18 cellular contexts compared by ENCODE assay signal in the genomic region with DNA sequence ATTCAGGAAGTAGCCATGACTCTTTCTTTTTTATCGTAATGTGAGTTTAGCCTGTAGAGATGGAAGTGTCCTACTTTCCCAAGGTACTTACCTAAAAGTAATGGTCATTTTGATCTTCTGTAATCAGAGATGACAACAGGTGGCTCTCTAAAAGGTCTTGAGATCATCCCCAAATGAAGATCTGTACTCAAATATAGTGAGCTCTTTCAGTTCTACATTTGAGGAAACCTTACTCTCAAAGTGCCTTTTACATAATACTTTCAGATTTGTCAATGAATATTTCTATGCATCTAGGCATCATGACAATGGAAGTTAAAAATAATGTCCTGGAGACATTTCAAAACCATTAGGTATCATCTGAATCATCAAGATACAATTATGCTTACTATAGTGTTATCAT. TPM values are rescaled to one million over a fixed set of nuclear protein-coding genes. Genes with fewer than 3 reads are reported as not detected.
"Had no signal": no experiment of that assay in that cellular context is flagged by ENCODE, and none has a peak within 500 bp of the region (broad histone marks: within the 10 kb centered on the region; RNA-seq: fewer than 3 reads in every experiment).

No MANE protein-coding gene starts in this region.

- H3K4me1 ChIP-seq: breast epithelium, esophagus muscularis mucosa, lower lobe of right lung, thyroid gland, vagina had no signal

- H3K27me3 ChIP-seq: breast epithelium, dorsolateral prefrontal cortex, esophagus muscularis mucosa, stomach, thyroid gland, vagina had no signal

- DNase-seq: activated CD4-positive, alpha-beta T cell treated with anti-CD3 and anti-CD28 coated beads for 1 hour; activated CD4-positive, alpha-beta T cell treated with anti-CD3 and anti-CD28 coated beads, Interleukin-2, amount 50 U/mL, for 48 hours; activated gamma-delta T cell; activated naive CD8-positive, alpha-beta T cell treated with anti-CD3 and anti-CD28 coated beads for 36 hours; activated T-cell treated with anti-CD3 and anti-CD28 coated beads, Interleukin-2, amount 50 U/mL, for 4 hours; anterior cingulate cortex; dorsolateral prefrontal cortex; glutamatergic neuron; left cardiac atrium; lower lobe of right lung; midbrain; stimulated activated CD4-positive, alpha-beta T cell treated with anti-CD3 and anti-CD28 coated beads, Interleukin-15, amount 100 ng/mL, for 24 hours; stimulated activated CD4-positive, alpha-beta T cell treated with anti-CD3 and anti-CD28 coated beads, Interleukin-4, amount 100 ng/mL, for 4 hours; thyroid gland had no signal

- H3K27ac Mint-ChIP-seq: activated naive CD8-positive, alpha-beta T cell treated with anti-CD3 and anti-CD28 coated beads for 36 hours had no signal

- ATAC-seq: activated T-cell treated with anti-CD3 and anti-CD28 coated beads, Interleukin-2, amount 50 U/mL, for 4 hours; left cardiac atrium; lower lobe of right lung had no signal

- H3K27ac ChIP-seq: breast epithelium, esophagus muscularis mucosa, lower lobe of right lung, stomach, thyroid gland, vagina had no signal

- H3K36me3 ChIP-seq: breast epithelium had no signal

- H3K9me3 Mint-ChIP-seq: activated naive CD8-positive, alpha-beta T cell treated with anti-CD3 and anti-CD28 coated beads for 36 hours; activated T-cell treated with anti-CD3 and anti-CD28 coated beads, Interleukin-2, amount 50 U/mL, for 4 hours had no signal

- H3K9me3 ChIP-seq: breast epithelium, esophagus muscularis mucosa, lower lobe of right lung, stomach, thyroid gland, vagina had no signal

- H3K4me3 Mint-ChIP-seq: activated naive CD8-positive, alpha-beta T cell treated with anti-CD3 and anti-CD28 coated beads for 36 hours; activated T-cell treated with anti-CD3 and anti-CD28 coated beads, Interleukin-2, amount 50 U/mL, for 4 hours had no signal

- H3K36me3 Mint-ChIP-seq: activated naive CD8-positive, alpha-beta T cell treated with anti-CD3 and anti-CD28 coated beads for 36 hours had no signal

- H3K4me3 ChIP-seq: breast epithelium, dorsolateral prefrontal cortex, esophagus muscularis mucosa, lower lobe of right lung, stomach, thyroid gland, vagina had no signal

RNA-seq across cellular contexts. Expression of a gene that starts 17.2 kb away (rescaled TPM):
- total RNA-seq: vagina had no signal
